In the genomic region with DNA sequence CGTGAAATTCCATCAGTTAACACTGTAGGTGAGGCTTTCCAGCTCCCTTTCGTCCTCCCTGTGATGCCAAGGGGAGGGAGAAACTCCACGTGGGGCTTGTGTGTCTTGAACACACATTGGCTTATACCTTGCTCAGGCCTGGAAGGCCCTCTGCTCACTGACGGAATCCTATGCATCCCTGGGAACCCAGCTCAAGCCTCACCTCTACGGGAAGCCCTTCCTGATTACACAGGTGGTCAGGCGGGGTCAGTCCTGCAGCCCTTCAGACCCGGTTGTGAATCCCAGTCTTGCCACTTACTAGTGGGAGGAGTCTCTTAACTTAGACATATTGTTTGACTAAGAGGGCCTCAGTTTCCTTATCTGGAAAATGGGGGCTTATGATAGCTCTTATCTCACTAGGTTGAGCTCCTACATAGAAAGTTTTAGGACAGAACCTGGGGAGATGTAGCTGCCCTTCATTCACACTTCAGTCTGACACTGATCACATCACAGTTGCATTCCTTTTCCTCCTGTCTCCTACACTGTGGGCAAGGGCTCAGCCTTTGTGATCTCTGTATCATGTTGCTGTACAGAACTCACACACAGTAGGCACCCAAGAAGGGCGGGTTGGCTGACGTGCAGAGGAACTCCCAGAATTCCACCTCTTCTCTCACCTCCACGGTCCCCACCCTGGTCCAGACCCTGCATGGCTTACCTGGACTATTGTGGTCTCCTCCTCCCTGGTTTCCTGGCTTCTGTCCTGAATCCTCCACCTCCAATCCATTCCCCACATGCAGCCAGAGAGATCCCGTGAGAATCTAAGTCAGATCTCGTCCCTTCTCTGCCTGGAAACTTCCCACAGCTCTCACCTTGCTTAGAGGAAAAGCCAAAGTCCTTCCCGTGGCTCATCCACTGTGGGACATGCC, we compare ENCODE assay signal across 12 cellular contexts.
DNase-seq lines count a peak whose midpoint lies in the region; ATAC-seq, FAIRE-seq and TF ChIP-seq lines count a peak whose summit lies in the region.
"Had no signal": no experiment of that assay in that cellular context is flagged by ENCODE, and none has a peak within 500 bp of the region (broad histone marks: within the 10 kb centered on the region; RNA-seq: fewer than 3 reads in every experiment).

No MANE protein-coding gene starts in this region.

- in situ Hi-C loops in HepG2 (cut with HindIII; ENCODE audit: extremely low pct_ligation_motif_present, low pct_unique_long_range_greater_than_20kb) = no loop called here

- DNase-seq in HepG2 (ENCODE audit: low spot score) (no peak), right lobe of liver (no peak), epithelial cell of prostate (ENCODE audit: low read depth, low spot score) (no peak), osteoblast (ENCODE audit: insufficient read length, low spot score, missing footprints) (peak; percentile 57), T-helper 1 cell (no peak), NCI-H345 treated with DMSO at 0.1 percent for 48 hours (lab: John Stamatoyannopoulos, UW; ENCODE audit: unreplicated experiment) (no peak), DMS79 treated with DMSO at 0.1 percent for 48 hours (lab: John Stamatoyannopoulos, UW) (no peak), NCI-H1436 treated with DMSO at 0.1 percent for 48 hours (lab: John Stamatoyannopoulos, UW) (no peak)
- DNase-seq: activated CD4-positive, alpha-beta T cell treated with anti-CD3 and anti-CD28 coated beads, Interleukin-2, amount 50 U/mL, for 4 hours; amygdala; NCI-H2171 had no signal

- POLR2A ChIA-PET in HepG2 (lab: Yijun Ruan, JAX) = interaction anchor here (0.8 to 7.2 kb wide), 21 partner anchors 7 to 148 kb away, joined by 3 to 164 read pairs (median 14); partner anchors contain the start of gene CEBPB

- TF ChIP-seq POLR2A in HepG2 (IDR thresholded peaks at IDR 0.05; ENCODE audit: insufficient read depth in 1 of 2, low read depth in 2 of 2, low read length in 2 of 2) (no peak; a peak in 1 of 4 replicates), right lobe of liver (IDR thresholded peaks at IDR 0.05) (no peak)

- no peak for FAIRE-seq in HepG2 (lab: Jason Lieb, UNC)

- H3K4me2 ChIP-seq in HepG2 (ENCODE audit: low read depth, low read length) (peak overlapping the region; percentile 96), osteoblast (ENCODE audit: insufficient read depth, low read length) (peak overlapping the region; percentile 67)

- CTCF ChIA-PET in HepG2 (lab: Yijun Ruan, JAX; ENCODE audit: low intra/inter-chr PET ratio, low total read pairs) = no interaction called here

- H3K36me3 ChIP-seq in HepG2 (replicated peaks in 1 of 2; ENCODE audit: control insufficient read depth in 1 of 2, insufficient read depth in 2 of 2, low read length in 2 of 2) (no peaks in the 10 kb centered on the region), right lobe of liver (no peaks in the 10 kb centered on the region), osteoblast (ENCODE audit: insufficient read depth, low read length) (no peaks in the 10 kb centered on the region)
- H3K36me3 ChIP-seq: SJSA1 had no signal

- H3K9me3 ChIP-seq in HepG2 (ENCODE audit: low read length) (no peaks in the 10 kb centered on the region), right lobe of liver (no peaks in the 10 kb centered on the region), osteoblast (ENCODE audit: low read depth, low read length) (no peaks in the 10 kb centered on the region)
- H3K9me3 ChIP-seq: SJSA1 had no signal

- 44% methylated on average over 13 of the region's 13 CpGs for WGBS in HepG2 (ENCODE audit: low lambda C conversion rate)
- 50% methylated on average over 5 of the region's 13 CpGs for WGBS in right lobe of liver (ENCODE audit: insufficient coverage, low coverage, low lambda C conversion rate, missing lambda C conversion rate)

- TF ChIP-seq EP300 in HepG2 (IDR thresholded peaks at IDR 0.05; ENCODE audit: low read depth in 2 of 2, low read length in 2 of 2) = no peak
- no peak for TF ChIP-seq EP300 in HepG2 (CRISPR knock-in tag; IDR thresholded peaks at IDR 0.05; ENCODE audit: borderline replicate concordance)

- no peaks in the 10 kb centered on the region for H4K20me1 ChIP-seq in HepG2 (ENCODE audit: insufficient read depth, low read length)
- no peaks in the 10 kb centered on the region for H4K20me1 ChIP-seq in osteoblast (ENCODE audit: insufficient read depth, low read length)

- BruUV-seq in HepG2 (replicated peaks; lab: Mats Ljungman, UMichigan) = no TSS peak

- H3K4me3 ChIP-seq in HepG2 (replicated peaks in 1 of 3; ENCODE audit: insufficient read depth in 1 of 3, low read depth in 2 of 3, low read length in 3 of 3) (peak overlapping the region; percentile 54 to 87 (median 62)), right lobe of liver (no peak overlapping the region), osteoblast (ENCODE audit: insufficient read depth, low read length) (peak overlapping the region; percentile 51)
- H3K4me3 ChIP-seq: SJSA1 had no signal

- H3K4me1 ChIP-seq in HepG2 (ENCODE audit: insufficient read depth, low read length) (peaks cover 56% of the 10 kb centered on the region), right lobe of liver (no peaks in the 10 kb centered on the region), osteoblast (ENCODE audit: insufficient read depth, low read length) (peaks cover 32% of the 10 kb centered on the region)

- no peaks in the 10 kb centered on the region; a peak in 2 of 5 replicates for H3K27me3 ChIP-seq in HepG2 (ENCODE audit: control insufficient read depth in 1 of 2, insufficient read depth in 2 of 2, low read length in 2 of 2)
- H3K27me3 ChIP-seq in right lobe of liver = no peaks in the 10 kb centered on the region
- no peaks in the 10 kb centered on the region for H3K27me3 ChIP-seq in osteoblast (ENCODE audit: insufficient read depth, low read length)
- H3K27me3 ChIP-seq: SJSA1 had no signal

- ATAC-seq in HepG2 = peak; percentile 18
- no peak for ATAC-seq in right lobe of liver

- peak overlapping the region; percentile 73 for H3K9ac ChIP-seq in HepG2 (ENCODE audit: insufficient read depth, low read depth, low read length)

- H3K27ac ChIP-seq in HepG2 (ENCODE audit: extremely low read length, insufficient read depth, low read length) = peak overlapping the region; percentile 11
- no peak overlapping the region for H3K27ac ChIP-seq in right lobe of liver
- peak overlapping the region; percentile 79 for H3K27ac ChIP-seq in epithelial cell of prostate
- peak overlapping the region; percentile 92 for H3K27ac ChIP-seq in osteoblast (ENCODE audit: low read depth, low read length)

- H3K79me2 ChIP-seq in HepG2 (ENCODE audit: insufficient read depth, low read length) = peaks cover 3% of the 10 kb centered on the region
- H3K79me2 ChIP-seq in osteoblast (ENCODE audit: insufficient read depth, low read length) = no peaks in the 10 kb centered on the region

- TF ChIP-seq CTCF in HepG2 (CRISPR knock-in tag; IDR thresholded peaks at IDR 0.05) (no peak), right lobe of liver (IDR thresholded peaks at IDR 0.05) (no peak), osteoblast (IDR thresholded peaks at IDR 0.05; ENCODE audit: extremely low read depth, low read depth, low read length) (no peak)

- H2AFZ ChIP-seq in HepG2 (ENCODE audit: low read length) (no peak overlapping the region), osteoblast (ENCODE audit: low read length) (peak overlapping the region; percentile 66)

- intact Hi-C loops in HepG2 (cut with micrococcal nuclease; ENCODE audit: unreplicated experiment) (loop anchor here (2.0 kb wide), 2 partner anchors 13 to 15 kb away; no protein-coding TSS in a partner anchor), right lobe of liver (cut with DNase I) (no loop called here)

- TF ChIP-seq RAD21 in HepG2 (CRISPR knock-in tag; IDR thresholded peaks at IDR 0.05) = no peak

TF ChIP-seq in HepG2, 621 proteins besides CTCF, POLR2A, EP300 and RAD21 (continues in another document):
- TF ChIP-seq ZNF550 (CRISPR knock-in tag; IDR thresholded peaks at IDR 0.05; ENCODE audit: borderline replicate concordance) (0 out of 2 replicates have a peak, but pooled peaks have one; percentile 20), CHCHD3 (CRISPR knock-in tag; IDR thresholded peaks at IDR 0.05) (no peak), ZNF775 (CRISPR knock-in tag; IDR thresholded peaks at IDR 0.05; ENCODE audit: borderline replicate concordance) (no peak), HMGXB4 (CRISPR knock-in tag; IDR thresholded peaks at IDR 0.05; ENCODE audit: borderline replicate concordance in 1 of 2, low read depth in 1 of 2) (0 out of 4 replicates have a peak, but pooled peaks of 1 of the 2 experiments have one; percentile 2), MXI1 (IDR thresholded peaks at IDR 0.05; ENCODE audit: borderline replicate concordance, low read depth, low read length) (0 out of 3 replicates have a peak, but pooled peaks have one; percentile 21), HIC2 (CRISPR knock-in tag; IDR thresholded peaks at IDR 0.05; ENCODE audit: low read depth) (no peak; the same call in 1 of the 2 replicates), ZFP36L1 (CRISPR knock-in tag; IDR thresholded peaks at IDR 0.05) (peak; percentile 21; the same call in 1 of the 2 replicates)

Comparison
In these comparisons a context has a peak if more than half of its experiments do, and no peak if none do; other contexts are left out.
1. H3K27ac ChIP-seq: peak in HepG2 (single experiment), epithelial cell of prostate (single experiment) and osteoblast (single experiment); none in right lobe of liver (0 of 3).
2. H3K4me3 ChIP-seq: peak in HepG2 (3 of 3) and osteoblast (single experiment); none in right lobe of liver (0 of 3).